Comparison of ENCODE assay signal across 31 cellular contexts in the genomic region with DNA sequence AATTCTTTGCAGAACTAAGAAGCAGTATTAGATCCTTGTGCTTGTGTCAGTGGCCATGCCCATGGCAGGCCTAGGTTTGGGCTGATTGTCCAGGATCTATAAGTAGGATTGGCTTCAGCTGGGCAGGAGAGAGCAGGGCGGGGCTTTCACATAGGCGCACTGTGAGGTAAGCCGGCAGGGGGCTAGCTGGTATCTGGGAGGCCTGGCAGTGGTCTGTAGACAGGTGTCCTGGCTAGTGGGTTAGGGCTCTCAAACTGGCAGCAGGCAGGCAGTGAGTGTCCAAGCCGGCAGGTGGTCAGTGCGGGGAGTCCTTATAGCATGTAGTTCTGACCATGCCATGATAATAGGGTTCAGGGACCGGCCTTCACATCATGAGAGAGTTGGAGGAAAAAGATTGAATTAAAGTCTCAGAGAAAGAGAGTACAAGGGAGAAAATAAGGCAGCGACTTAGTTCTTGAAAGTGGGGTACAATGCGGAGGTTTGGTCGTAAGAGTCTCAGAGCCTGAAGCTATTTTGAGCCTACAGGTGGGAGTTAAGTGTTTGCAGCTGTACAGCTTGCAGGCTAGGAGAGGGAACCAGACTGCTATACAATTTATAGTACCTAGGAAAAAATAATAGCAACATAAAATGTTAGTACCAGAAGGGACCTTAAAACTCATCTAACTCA.
DNase-seq lines count a peak whose midpoint lies in the region; ATAC-seq, FAIRE-seq and TF ChIP-seq lines count a peak whose summit lies in the region.
"Had no signal": no experiment of that assay in that cellular context is flagged by ENCODE, and none has a peak within 500 bp of the region (broad histone marks: within the 10 kb centered on the region; RNA-seq: fewer than 3 reads in every experiment).

No MANE protein-coding gene starts in this region.

- TF ChIP-seq CTCF in H9 (conservative IDR thresholded peaks at IDR 0.05) (no peak), HepG2 (CRISPR knock-in tag; IDR thresholded peaks at IDR 0.05) (no peak), RWPE1 (conservative IDR thresholded peaks at IDR 0.05; ENCODE audit: low read depth) (no peak)

- H3K4me3 ChIP-seq in HepG2 (replicated peaks in 1 of 3; ENCODE audit: insufficient read depth in 1 of 3, low read depth in 2 of 3, low read length in 3 of 3) = no peak overlapping the region
- H3K4me3 ChIP-seq: BLaER1, esophagus muscularis mucosa, heart left ventricle, lung, mucosa of descending colon, ovary, skin epidermis, stomach, thyroid gland had no signal

- H3K27ac ChIP-seq in H9 (ENCODE audit: insufficient read length, low read depth, low read length) (no peak overlapping the region), HepG2 (ENCODE audit: extremely low read length, insufficient read depth, low read length) (no peak overlapping the region), RWPE1 (no peak overlapping the region)
- H3K27ac ChIP-seq: BLaER1, esophagus muscularis mucosa, foreskin keratinocyte, heart left ventricle, ovary, skin epidermis, stomach, thyroid gland had no signal

- peaks cover 7 to 11% (median 7%) of the 10 kb centered on the region in 3 experiments; a peak in 6 of 7 replicates for H3K36me3 Mint-ChIP-seq in H9 (ENCODE audit: insufficient read depth in 1 of 3, low read depth in 3 of 3)
- H3K36me3 Mint-ChIP-seq: activated naive CD8-positive, alpha-beta T cell; natural killer cell treated with Interleukin-12 subunit alpha and Interleukin-12 subunit beta and Interleukin-15 and Interleukin-18, amount 100 ng/mL, for 72 hours had no signal

- H2BK15ac ChIP-seq in H9 (ENCODE audit: low read depth, low read length) = no peak overlapping the region

- H3K23ac ChIP-seq in H9 (ENCODE audit: insufficient read length, low read depth, low read length) = no peak overlapping the region

- FAIRE-seq in HepG2 (lab: Jason Lieb, UNC) = no peak
- FAIRE-seq: RCC 7860 had no signal

- H3K79me2 ChIP-seq in H9 (ENCODE audit: insufficient read depth, low read length) (no peaks in the 10 kb centered on the region), HepG2 (ENCODE audit: insufficient read depth, low read length) (no peaks in the 10 kb centered on the region)

- H3K23me2 ChIP-seq in H9 (ENCODE audit: insufficient read length, low read depth, low read length, poor library complexity, severe bottlenecking) = no peaks in the 10 kb centered on the region

- peak overlapping the region; percentile 8 to 12 (median 10); a peak in 3 of 7 replicates for H3K27ac Mint-ChIP-seq in H9
- H3K27ac Mint-ChIP-seq: activated CD8-positive, alpha-beta T cell treated with anti-CD3 and anti-CD28 coated beads for 36 hours; activated naive CD8-positive, alpha-beta T cell; effector memory CD8-positive, alpha-beta T cell; natural killer cell treated with Interleukin-12 subunit alpha and Interleukin-12 subunit beta and Interleukin-15 and Interleukin-18, amount 100 ng/mL, for 72 hours; T-helper 17 cell had no signal

- H3K27me3 ChIP-seq in H9 (ENCODE audit: insufficient read depth, low read length) = no peaks in the 10 kb centered on the region
- no peaks in the 10 kb centered on the region for H3K27me3 ChIP-seq in HepG2 (ENCODE audit: control insufficient read depth in 1 of 2, insufficient read depth in 2 of 2, low read length in 2 of 2)
- H3K27me3 ChIP-seq: BLaER1, esophagus muscularis mucosa, foreskin keratinocyte, heart left ventricle, ovary, stomach, thyroid gland had no signal

- H2BK5ac ChIP-seq in H9 (ENCODE audit: insufficient read length, low read length) = no peak overlapping the region

- H3K9ac ChIP-seq in H9 (ENCODE audit: extremely low read depth, insufficient read length, low read length) (no peak overlapping the region), HepG2 (ENCODE audit: insufficient read depth, low read depth, low read length) (no peak overlapping the region)
- H3K9ac ChIP-seq: BLaER1 had no signal

- no peak overlapping the region for H2BK20ac ChIP-seq in H9 (ENCODE audit: low read depth, low read length, poor library complexity, severe bottlenecking)

- H3T11ph ChIP-seq in H9 (ENCODE audit: low read length) = no peak overlapping the region

- no CpG with 5 or more reads among the region's 9 CpGs for WGBS in H9 (ENCODE audit: extremely low coverage, insufficient read length, low lambda C conversion rate)
- WGBS in HepG2 (ENCODE audit: low lambda C conversion rate) = 56% methylated on average over 8 of the region's 9 CpGs

- no peak overlapping the region for H3K56ac ChIP-seq in H9 (ENCODE audit: insufficient read length, low read depth, low read length)

- H4K20me1 ChIP-seq in H9 (ENCODE audit: control insufficient read depth, insufficient read depth, insufficient read length) = no peaks in the 10 kb centered on the region
- no peaks in the 10 kb centered on the region for H4K20me1 ChIP-seq in HepG2 (ENCODE audit: insufficient read depth, low read length)
- H4K20me1 ChIP-seq: BLaER1 had no signal

- H3K4ac ChIP-seq in H9 (ENCODE audit: low read depth, low read length) = no peak overlapping the region

- no peak overlapping the region for H2BK12ac ChIP-seq in H9 (ENCODE audit: insufficient read length, low read depth, low read length)

- TF ChIP-seq EP300 in HepG2 (IDR thresholded peaks at IDR 0.05; ENCODE audit: low read depth in 2 of 2, low read length in 2 of 2) = no peak
- TF ChIP-seq EP300 in HepG2 (CRISPR knock-in tag; IDR thresholded peaks at IDR 0.05; ENCODE audit: borderline replicate concordance) = no peak

- H4K5ac ChIP-seq in H9 (ENCODE audit: insufficient read length, low read depth, low read length) = no peak overlapping the region

- no peak for TF ChIP-seq RAD21 in HepG2 (CRISPR knock-in tag; IDR thresholded peaks at IDR 0.05)

- H3K4me3 Mint-ChIP-seq in H9 = no peak overlapping the region
- H3K4me3 Mint-ChIP-seq: activated CD8-positive, alpha-beta T cell treated with anti-CD3 and anti-CD28 coated beads for 36 hours; activated naive CD8-positive, alpha-beta T cell; effector memory CD8-positive, alpha-beta T cell; natural killer cell treated with Interleukin-12 subunit alpha and Interleukin-12 subunit beta and Interleukin-15 and Interleukin-18, amount 100 ng/mL, for 72 hours; T-helper 17 cell had no signal

- no peak for TF ChIP-seq POLR2A in HepG2 (IDR thresholded peaks at IDR 0.05; ENCODE audit: insufficient read depth in 1 of 2, low read depth in 2 of 2, low read length in 2 of 2)

- no TSS peak for BruUV-seq in HepG2 (replicated peaks; lab: Mats Ljungman, UMichigan)

- H2AFZ ChIP-seq in H9 (ENCODE audit: low read length) (no peak overlapping the region), HepG2 (ENCODE audit: low read length) (no peak overlapping the region)

- H3K4me1 ChIP-seq in H9 (ENCODE audit: insufficient read depth, low read length) = no peaks in the 10 kb centered on the region
- no peaks in the 10 kb centered on the region for H3K4me1 ChIP-seq in HepG2 (ENCODE audit: insufficient read depth, low read length)
- H3K4me1 ChIP-seq: BLaER1, foreskin keratinocyte, heart left ventricle, stomach, thyroid gland had no signal

- in situ Hi-C loops in HepG2 (cut with HindIII; ENCODE audit: extremely low pct_ligation_motif_present, low pct_unique_long_range_greater_than_20kb) = no loop called here

- no peak overlapping the region for H3K18ac ChIP-seq in H9 (ENCODE audit: insufficient read length, low read depth, low read length)

- POLR2A ChIA-PET in HepG2 (lab: Yijun Ruan, JAX) (no interaction called here), RWPE1 (lab: Yijun Ruan, JAX; ENCODE audit: low non-redundant PET) (no interaction called here)

- peaks cover 8 to 14% of the 10 kb centered on the region in 2 experiments for H3K9me3 Mint-ChIP-seq in H9

- H3K4me1 Mint-ChIP-seq in H9 = peaks cover 0 to 7% of the 10 kb centered on the region in 2 experiments; a peak in 1 of 4 replicates
- H3K4me1 Mint-ChIP-seq: T-helper 17 cell had no signal

- no peaks in the 10 kb centered on the region for H3K79me1 ChIP-seq in H9 (ENCODE audit: insufficient read depth, low read depth, low read length, poor library complexity, severe bottlenecking)

- intact Hi-C loops in HepG2 (cut with micrococcal nuclease; ENCODE audit: unreplicated experiment) = no loop called here

- H2BK120ac ChIP-seq in H9 (ENCODE audit: low read depth, low read length, poor library complexity, severe bottlenecking) = no peak overlapping the region

- ATAC-seq in HepG2 (peak; percentile 64), HG03159 (IDR thresholded peaks at IDR 0.05; ENCODE audit: unreplicated experiment) (no peak)
- ATAC-seq: activated CD8-positive, alpha-beta T cell treated with anti-CD3 and anti-CD28 coated beads for 36 hours; effector memory CD8-positive, alpha-beta T cell; foreskin keratinocyte; heart left ventricle; mucosa of descending colon; natural killer cell treated with Interleukin-12 subunit alpha and Interleukin-12 subunit beta and Interleukin-15 and Interleukin-18, amount 100 ng/mL, for 72 hours; SK-N-SH treated with all-trans-retinoic acid at 6 μM for 48 hours; T-helper 17 cell had no signal

- H3K4me2 ChIP-seq in H9 (ENCODE audit: insufficient read depth, insufficient read length, low read length) = no peak overlapping the region
- no peak overlapping the region for H3K4me2 ChIP-seq in HepG2 (ENCODE audit: low read depth, low read length)
- H3K4me2 ChIP-seq: BLaER1 had no signal

- no peaks in the 10 kb centered on the region; the same call in 1 of the 2 replicates for H3K27me3 Mint-ChIP-seq in H9 (ENCODE audit: low read depth)
- H3K27me3 Mint-ChIP-seq: activated CD8-positive, alpha-beta T cell treated with anti-CD3 and anti-CD28 coated beads for 36 hours; effector memory CD8-positive, alpha-beta T cell; natural killer cell treated with Interleukin-12 subunit alpha and Interleukin-12 subunit beta and Interleukin-15 and Interleukin-18, amount 100 ng/mL, for 72 hours; T-helper 17 cell had no signal

- no peak overlapping the region for H4K8ac ChIP-seq in H9 (replicated peaks; ENCODE audit: insufficient read length, low read depth, low read length)

- H3K9me3 ChIP-seq in H9 (ENCODE audit: control insufficient read depth, low read depth, low read length) = no peaks in the 10 kb centered on the region
- peaks cover 6% of the 10 kb centered on the region for H3K9me3 ChIP-seq in HepG2 (ENCODE audit: low read length)
- H3K9me3 ChIP-seq: esophagus muscularis mucosa, ovary, thyroid gland had no signal

- H3K14ac ChIP-seq in H9 (ENCODE audit: insufficient read depth, low read length) = no peak overlapping the region

- CTCF ChIA-PET in HepG2 (lab: Yijun Ruan, JAX; ENCODE audit: low intra/inter-chr PET ratio, low total read pairs) = no interaction called here
- CTCF ChIA-PET in RWPE1 (lab: Yijun Ruan, JAX) = interaction anchor here (0.5 kb wide), 1 partner anchor 38 kb away, joined by 3 read pairs; no protein-coding TSS in a partner anchor

- H4K91ac ChIP-seq in H9 (ENCODE audit: insufficient read length, low read depth, low read length) = no peak overlapping the region

- H2AK5ac ChIP-seq in H9 (ENCODE audit: insufficient read length, low read length) = no peak overlapping the region

- H3K36me3 ChIP-seq in HepG2 (replicated peaks in 1 of 2; ENCODE audit: control insufficient read depth in 1 of 2, insufficient read depth in 2 of 2, low read length in 2 of 2) = no peaks in the 10 kb centered on the region
- H3K36me3 ChIP-seq: BLaER1, esophagus muscularis mucosa, heart left ventricle, ovary, stomach, thyroid gland had no signal

- DNase-seq in COLO668 (lab: John Stamatoyannopoulos, UW; ENCODE audit: unreplicated experiment) (peak; percentile 13), H9 (peak; percentile 44), SHP77 (lab: John Stamatoyannopoulos, UW) (peak; percentile 86 to 93), HepG2 (ENCODE audit: low spot score) (no peak), RWPE1 (ENCODE audit: low spot score) (no peak), SIG-M5 treated with dmso at 0.1 percent for 504 hours (lab: John Stamatoyannopoulos, UW; ENCODE audit: unreplicated experiment) (no peak)
- DNase-seq: activated CD4-positive, alpha-beta T cell treated with anti-CD3 and anti-CD28 coated beads for 1 hour; activated CD8-positive, alpha-beta T cell treated with anti-CD3 and anti-CD28 coated beads for 36 hours; anterior cingulate cortex; cortex of kidney; DMS79 treated with DMSO at 0.1 percent for 48 hours; effector memory CD8-positive, alpha-beta T cell; foreskin keratinocyte; heart left ventricle; Kasumi-1; NCI-H510A treated with DMSO at 0.1 percent for 48 hours; ovary; retina; stomach; T-helper 17 cell; thyroid gland had no signal

Comparison
In these comparisons a context has a peak if more than half of its experiments do, and no peak if none do; other contexts are left out.
1. DNase-seq: peak in COLO668 (single experiment), H9 (single experiment) and SHP77 (2 of 2); none in HepG2 (single experiment), RWPE1 (single experiment) and SIG-M5 treated with dmso at 0.1 percent for 504 hours (single experiment).